In genomic region chr19:8571006-8571411, GRCh38 we compare ENCODE assay signal across 8 cellular contexts. TPM values are rescaled to one million over a fixed set of nuclear protein-coding genes. Genes with fewer than 3 reads are reported as not detected.
DNase-seq lines count a peak whose midpoint lies in the region; ATAC-seq lines count a peak whose summit lies in the region.

No MANE protein-coding gene starts in this region.

- H3K4me3 Mint-ChIP-seq in activated CD4-positive, alpha-beta memory T cell treated with anti-CD3 and anti-CD28 coated beads for 36 hours, result peak overlapping the region; percentile 53
- H3K4me3 Mint-ChIP-seq in stimulated activated naive CD8-positive, alpha-beta T cell treated with anti-CD3 and anti-CD28 coated beads, Interleukin-15, amount 100 ng/mL, for 72 hours, result peak overlapping the region; percentile 55 to 80

- intact Hi-C loops in activated CD4-positive, alpha-beta memory T cell treated with anti-CD3 and anti-CD28 coated beads for 36 hours (cut with micrococcal nuclease), result no loop called here
- intact Hi-C loops in cardiac septum (cut with DNase I), result no loop called here

- peak overlapping the region; percentile 94 for H3K27ac Mint-ChIP-seq in activated CD4-positive, alpha-beta memory T cell treated with anti-CD3 and anti-CD28 coated beads for 36 hours
- peak overlapping the region; percentile 37 to 43 for H3K27ac Mint-ChIP-seq in stimulated activated naive CD8-positive, alpha-beta T cell treated with anti-CD3 and anti-CD28 coated beads, Interleukin-15, amount 100 ng/mL, for 72 hours

- H3K27me3 Mint-ChIP-seq in activated CD4-positive, alpha-beta memory T cell treated with anti-CD3 and anti-CD28 coated beads for 36 hours, result no peaks in the 10 kb centered on the region
- no peaks in the 10 kb centered on the region for H3K27me3 Mint-ChIP-seq in stimulated activated naive CD8-positive, alpha-beta T cell treated with anti-CD3 and anti-CD28 coated beads, Interleukin-15, amount 100 ng/mL, for 72 hours

- H3K4me1 Mint-ChIP-seq in activated CD4-positive, alpha-beta memory T cell treated with anti-CD3 and anti-CD28 coated beads for 36 hours (ENCODE audit: low read depth), result peaks cover 70% of the 10 kb centered on the region
- H3K4me1 Mint-ChIP-seq in stimulated activated naive CD8-positive, alpha-beta T cell treated with anti-CD3 and anti-CD28 coated beads, Interleukin-15, amount 100 ng/mL, for 72 hours, result peaks cover 75% of the 10 kb centered on the region

- peak; percentile 49 for ATAC-seq in stimulated activated naive CD8-positive, alpha-beta T cell treated with anti-CD3 and anti-CD28 coated beads, Interleukin-15, amount 100 ng/mL, for 72 hours

- DNase-seq in activated naive CD4-positive, alpha-beta T cell treated with Interleukin-2 at 50 U/mL for 16 hours, result peak; percentile 51
- DNase-seq in activated naive CD4-positive, alpha-beta T cell treated with anti-CD3 and anti-CD28 coated beads, Interleukin-2, amount 50 U/mL, for 16 hours, result no peak
- DNase-seq in activated CD4-positive, alpha-beta memory T cell treated with anti-CD3 and anti-CD28 coated beads for 36 hours, result peak; percentile 75
- DNase-seq in cardiac septum (ENCODE audit: low spot score) (peak; percentile 90), NCI-H2107 treated with DMSO at 0.1 percent for 48 hours (lab: John Stamatoyannopoulos, UW; ENCODE audit: unreplicated experiment) (no peak), dermis blood vessel endothelial cell (no peak), COLO668 (lab: John Stamatoyannopoulos, UW; ENCODE audit: unreplicated experiment) (no peak)
- DNase-seq in stimulated activated naive CD8-positive, alpha-beta T cell treated with anti-CD3 and anti-CD28 coated beads, Interleukin-15, amount 100 ng/mL, for 72 hours, result peak in 1 of 2 donors; percentile 39

- H3K9me3 Mint-ChIP-seq in activated CD4-positive, alpha-beta memory T cell treated with anti-CD3 and anti-CD28 coated beads for 36 hours, result no peaks in the 10 kb centered on the region
- H3K9me3 Mint-ChIP-seq in stimulated activated naive CD8-positive, alpha-beta T cell treated with anti-CD3 and anti-CD28 coated beads, Interleukin-15, amount 100 ng/mL, for 72 hours, result peaks cover 0 to 5% of the 10 kb centered on the region in 2 donors

- H3K36me3 Mint-ChIP-seq in activated CD4-positive, alpha-beta memory T cell treated with anti-CD3 and anti-CD28 coated beads for 36 hours, result peaks cover 6% of the 10 kb centered on the region

- POLR2A ChIA-PET in activated CD4-positive, alpha-beta memory T cell treated with anti-CD3 and anti-CD28 coated beads for 36 hours (lab: Charles Lee), result interaction anchor here (1.0 kb wide), 1 partner anchor 10 kb away, joined by 7 read pairs; no protein-coding TSS in a partner anchor

- CTCF ChIA-PET in activated CD4-positive, alpha-beta memory T cell treated with anti-CD3 and anti-CD28 coated beads for 36 hours (lab: Charles Lee), result interaction anchor here (0.8 to 10.8 kb wide), 2 partner anchors 9 to 159 kb away, joined by 3 to 168 read pairs; partner anchors contain the start of gene MYO1F

RNA-seq across cellular contexts. Expression of gene MYO1F, which starts 6.2 kb away (rescaled TPM):
- total RNA-seq in activated CD4-positive, alpha-beta memory T cell treated with anti-CD3 and anti-CD28 coated beads for 36 hours, result 10 to 100 TPM; 48.7 to 50.1 TPM
- total RNA-seq in cardiac septum, result 9.0 TPM
- total RNA-seq in dermis blood vessel endothelial cell, result 0.14 and 0.34 TPM in 2 replicates

RNA-seq across cellular contexts. Expression of gene ADAMTS10, which starts 39.5 kb away (rescaled TPM):
- total RNA-seq in activated CD4-positive, alpha-beta memory T cell treated with anti-CD3 and anti-CD28 coated beads for 36 hours, result 1 to 10 TPM; 3.4 to 3.9 TPM
- total RNA-seq in cardiac septum (15.0 TPM), dermis blood vessel endothelial cell (4.8 and 13.8 TPM in 2 replicates)

RNA-seq across cellular contexts. Expression of gene ZNF414, which starts 57.0 kb away (rescaled TPM):
- 10 to 100 TPM; 19.7 to 24.6 TPM for total RNA-seq in activated CD4-positive, alpha-beta memory T cell treated with anti-CD3 and anti-CD28 coated beads for 36 hours
- total RNA-seq in cardiac septum (20.2 TPM), dermis blood vessel endothelial cell (2.0 and 8.6 TPM in 2 replicates)

RNA-seq across cellular contexts. Expression of gene NFILZ, which starts 59.4 kb away (rescaled TPM):
- total RNA-seq in activated CD4-positive, alpha-beta memory T cell treated with anti-CD3 and anti-CD28 coated beads for 36 hours, result not detected
- total RNA-seq in cardiac septum (not detected), dermis blood vessel endothelial cell (not detected in 2 replicates)

Comparison
In these comparisons a context has a peak if more than half of its experiments do, and no peak if none do; other contexts are left out.
1. DNase-seq: peak in activated naive CD4-positive, alpha-beta T cell treated with Interleukin-2 at 50 U/mL for 16 hours (single experiment), activated CD4-positive, alpha-beta memory T cell treated with anti-CD3 and anti-CD28 coated beads for 36 hours (single experiment) and cardiac septum (single experiment); none in activated naive CD4-positive, alpha-beta T cell treated with anti-CD3 and anti-CD28 coated beads, Interleukin-2, amount 50 U/mL, for 16 hours (single experiment), NCI-H2107 treated with DMSO at 0.1 percent for 48 hours (single experiment), dermis blood vessel endothelial cell (single experiment) and COLO668 (single experiment).